Comparison of ENCODE assay signal across 8 cellular contexts in the genomic region with DNA sequence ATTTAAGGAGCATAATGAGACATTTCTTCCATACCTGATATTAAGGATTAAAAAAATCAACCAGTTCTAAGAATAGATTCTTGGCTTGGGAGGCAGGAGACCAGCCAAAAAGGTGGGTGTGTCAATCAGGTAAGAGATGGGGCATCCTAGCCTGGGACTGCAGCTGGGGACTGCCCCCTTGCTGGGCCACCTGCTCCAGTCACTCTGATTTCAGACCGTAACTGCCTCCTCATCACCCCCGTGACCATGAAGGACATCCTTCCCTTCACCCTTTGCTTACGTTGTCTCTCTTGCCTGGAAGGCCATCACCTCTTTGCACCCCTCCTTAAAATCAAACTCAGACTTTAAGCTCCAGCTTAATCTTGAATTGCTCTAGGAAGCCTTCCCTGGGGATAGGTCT. TPM values are rescaled to one million over a fixed set of nuclear protein-coding genes. Genes with fewer than 3 reads are reported as not detected.
"Had no signal": no experiment of that assay in that cellular context is flagged by ENCODE, and none has a peak within 500 bp of the region (broad histone marks: within the 10 kb centered on the region; RNA-seq: fewer than 3 reads in every experiment).

No MANE protein-coding gene starts in this region.

- H3K27ac Mint-ChIP-seq: H9 had no signal

- H3K9me3 Mint-ChIP-seq: H9 had no signal

- FAIRE-seq: H54, HTR-8/SVneo, K562 had no signal

- ATAC-seq: K562 had no signal

- DNase-seq: GOT3, H9, HCEC 1CT, IMR-90 had no signal

- H3K4me3 ChIP-seq: K562 had no signal

RNA-seq across cellular contexts. Expression of a gene that starts 17.9 kb away (rescaled TPM):
- total RNA-seq: HT-29, IMR-90, K562 had no signal
- polyA plus RNA-seq: IMR-90, K562 had no signal

RNA-seq across cellular contexts. Expression of a gene that starts 47.7 kb away (rescaled TPM):
- total RNA-seq: IMR-90, K562 had no signal
- polyA plus RNA-seq: IMR-90, K562 had no signal
